ENCODE assay signal across 16 cellular contexts in the genomic region with DNA sequence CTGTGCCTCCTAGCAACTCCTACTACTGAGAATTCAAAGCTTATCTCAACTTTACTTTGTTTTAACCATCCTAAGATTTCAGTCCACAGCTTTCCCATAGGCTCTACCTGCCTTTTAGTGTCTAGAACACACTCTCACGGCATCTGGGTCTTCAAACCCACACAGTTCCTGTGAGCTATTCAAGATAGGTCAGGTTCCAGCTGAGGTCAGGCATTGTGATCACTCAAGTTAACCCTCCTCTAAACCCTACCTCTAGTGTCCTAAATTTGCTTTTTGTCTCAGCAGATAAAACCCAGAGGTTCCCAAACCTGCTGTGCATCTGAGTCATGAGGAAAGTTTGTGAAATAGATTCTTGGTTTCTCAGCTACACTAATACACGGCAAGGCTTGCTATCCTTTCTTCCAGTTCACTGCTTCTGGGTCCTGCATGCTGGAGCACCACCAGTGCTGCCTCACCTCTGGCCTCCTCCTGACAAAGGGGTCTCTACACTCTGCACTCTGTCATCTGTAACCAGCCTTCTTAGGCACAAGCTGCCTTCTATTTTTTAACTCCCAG.
"Had no signal": no experiment of that assay in that cellular context is flagged by ENCODE, and none has a peak within 500 bp of the region (broad histone marks: within the 10 kb centered on the region; RNA-seq: fewer than 3 reads in every experiment).

No MANE protein-coding gene starts in this region.

- ATAC-seq: activated CD4-positive, CD25-positive, alpha-beta regulatory T cell treated with anti-CD3 and anti-CD28 coated beads, Interleukin-2, amount 50 U/mL, for 24 hours; esophagus mucosa; left ventricle myocardium superior; mucosa of descending colon; naive thymus-derived CD4-positive, alpha-beta T cell had no signal

- H3K9me3 ChIP-seq: mucosa of descending colon, neutrophil had no signal

- FAIRE-seq: colon, endometrium had no signal

- H3K36me3 Mint-ChIP-seq: activated naive CD8-positive, alpha-beta T cell treated with anti-CD3 and anti-CD28 coated beads, Interleukin-2, amount 10 ng/mL, durations not matched to agents 7 days and 5 days; memory B cell; naive thymus-derived CD4-positive, alpha-beta T cell had no signal

- H3K4me3 ChIP-seq: mucosa of descending colon had no signal

- H3K4me3 Mint-ChIP-seq: activated naive CD8-positive, alpha-beta T cell treated with anti-CD3 and anti-CD28 coated beads, Interleukin-2, amount 10 ng/mL, durations not matched to agents 7 days and 5 days; memory B cell; naive thymus-derived CD4-positive, alpha-beta T cell had no signal

- H3K4me1 Mint-ChIP-seq: activated naive CD8-positive, alpha-beta T cell treated with anti-CD3 and anti-CD28 coated beads, Interleukin-2, amount 10 ng/mL, durations not matched to agents 7 days and 5 days; memory B cell; naive thymus-derived CD4-positive, alpha-beta T cell had no signal

- H3K27me3 Mint-ChIP-seq: activated naive CD8-positive, alpha-beta T cell treated with anti-CD3 and anti-CD28 coated beads, Interleukin-2, amount 10 ng/mL, durations not matched to agents 7 days and 5 days; memory B cell; naive thymus-derived CD4-positive, alpha-beta T cell had no signal

- H3K9me3 Mint-ChIP-seq: activated naive CD8-positive, alpha-beta T cell treated with anti-CD3 and anti-CD28 coated beads, Interleukin-2, amount 10 ng/mL, durations not matched to agents 7 days and 5 days; memory B cell had no signal

- H3K27ac ChIP-seq: neutrophil had no signal

- H3K36me3 ChIP-seq: neutrophil had no signal

- DNase-seq: activated CD4-positive, alpha-beta T cell treated with anti-CD3 and anti-CD28 coated beads, Interleukin-2, amount 50 U/mL, for 1 hour; activated CD8-positive, alpha-beta memory T cell treated with anti-CD3 and anti-CD28 coated beads for 24 hours; activated naive CD8-positive, alpha-beta T cell treated with anti-CD3 and anti-CD28 coated beads, Interleukin-2, amount 10 ng/mL, durations not matched to agents 7 days and 5 days; aorta; hippocampal formation; left ventricle myocardium superior; mucosa of descending colon; naive thymus-derived CD4-positive, alpha-beta T cell; stimulated activated CD4-positive, alpha-beta T cell treated with anti-CD3 and anti-CD28 coated beads, Interleukin-1b, Interleukin-23, amount 100 ng/mL, for 48 hours; T-helper 9 cell had no signal

- H3K27me3 ChIP-seq: neutrophil had no signal

- H3K27ac Mint-ChIP-seq: activated naive CD8-positive, alpha-beta T cell treated with anti-CD3 and anti-CD28 coated beads, Interleukin-2, amount 10 ng/mL, durations not matched to agents 7 days and 5 days; memory B cell; naive thymus-derived CD4-positive, alpha-beta T cell had no signal
